ENCODE assay signal across 16 cellular contexts in the genomic region with DNA sequence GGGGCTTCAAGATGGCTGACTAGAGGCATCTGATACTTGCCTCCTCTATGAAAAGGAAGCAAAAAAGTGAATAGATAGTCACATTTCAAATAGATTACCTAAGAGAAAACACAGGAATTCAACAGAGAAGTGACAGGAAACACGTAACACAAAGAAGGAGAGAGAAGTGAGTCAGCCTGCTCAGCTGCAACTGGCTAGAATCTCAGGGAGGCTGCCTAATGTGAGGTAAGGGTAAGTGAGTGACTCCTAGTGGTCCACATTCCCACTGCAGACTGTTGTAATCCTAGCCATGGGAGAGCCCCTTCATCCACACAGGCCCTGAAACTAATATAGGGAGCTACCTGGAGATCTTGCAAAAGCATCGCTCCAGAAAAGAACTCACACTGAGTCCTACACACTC.
DNase-seq lines count a peak whose midpoint lies in the region; ATAC-seq and TF ChIP-seq lines count a peak whose summit lies in the region.
"Had no signal": no experiment of that assay in that cellular context is flagged by ENCODE, and none has a peak within 500 bp of the region (broad histone marks: within the 10 kb centered on the region; RNA-seq: fewer than 3 reads in every experiment).

No MANE protein-coding gene starts in this region.

- DNase-seq in MCF 10A (ENCODE audit: unreplicated experiment) (peak; percentile 16), breast epithelium (ENCODE audit: low spot score in 2 of 2) (no peak), astrocyte of the cerebellum (ENCODE audit: low read depth) (no peak), foreskin keratinocyte (peak in 1 of 2 donors; percentile 54), NCI-H524 treated with DMSO at 0.1 percent for 48 hours (lab: John Stamatoyannopoulos, UW) (no peak), DMS153 treated with DMSO at 0.1 percent for 48 hours (lab: John Stamatoyannopoulos, UW; ENCODE audit: unreplicated experiment) (no peak)
- DNase-seq: activated CD4-positive, alpha-beta T cell treated with anti-CD3 and anti-CD28 coated beads for 4 hours; DMS 273 treated with DMSO at 0.1 percent for 48 hours; foreskin melanocyte; NCI-H1694 treated with DMSO at 0.1 percent for 48 hours had no signal

- H3K36me3 ChIP-seq in breast epithelium = no peaks in the 10 kb centered on the region
- H3K36me3 ChIP-seq: neutrophil, tibial nerve had no signal

- POLR2A ChIA-PET in MCF 10A (lab: Yijun Ruan, JAX) = interaction anchor here (1.2 to 2.3 kb wide), 2 partner anchors 10 to 18 kb away, joined by 4 to 5 read pairs; no protein-coding TSS in a partner anchor

- H3K27me3 ChIP-seq in breast epithelium (no peaks in the 10 kb centered on the region), foreskin keratinocyte (no peaks in the 10 kb centered on the region)
- H3K27me3 ChIP-seq: neutrophil, tibial nerve had no signal

- in situ Hi-C loops in astrocyte of the cerebellum (cut with HindIII; ENCODE audit: low sequenced_read_pairs) = no loop called here

- no peaks in the 10 kb centered on the region for H3K4me1 ChIP-seq in breast epithelium
- H3K4me1 ChIP-seq in foreskin keratinocyte = no peaks in the 10 kb centered on the region
- H3K4me1 ChIP-seq: tibial nerve had no signal

- BruUV-seq in MCF 10A (replicated peaks; lab: Mats Ljungman, UMichigan) = no TSS peak

- no peak overlapping the region for H3K27ac Mint-ChIP-seq in MCF 10A (ENCODE audit: low read depth, unreplicated experiment)
- H3K27ac Mint-ChIP-seq: activated T-helper 17 cell treated with anti-CD3 and anti-CD28 coated beads, Interleukin-2, amount 50 U/mL, for 72 hours had no signal

- H3K27ac ChIP-seq in breast epithelium (no peak overlapping the region), foreskin keratinocyte (no peak overlapping the region)
- H3K27ac ChIP-seq: neutrophil, tibial nerve had no signal

- ATAC-seq in foreskin keratinocyte = peak; percentile 87
- ATAC-seq in GM19023 (IDR thresholded peaks at IDR 0.05; ENCODE audit: unreplicated experiment) = no peak
- ATAC-seq in HG02970 (IDR thresholded peaks at IDR 0.05; ENCODE audit: low FRiP score, unreplicated experiment) = no peak
- ATAC-seq: activated T-helper 17 cell treated with anti-CD3 and anti-CD28 coated beads, Interleukin-2, amount 50 U/mL, for 72 hours had no signal

- H3K27me3 Mint-ChIP-seq in MCF 10A (ENCODE audit: insufficient read depth, unreplicated experiment) = no peaks in the 10 kb centered on the region
- H3K27me3 Mint-ChIP-seq: activated T-helper 17 cell treated with anti-CD3 and anti-CD28 coated beads, Interleukin-2, amount 50 U/mL, for 72 hours; central memory CD8-positive, alpha-beta T cell had no signal

- TF ChIP-seq CTCF in MCF 10A (IDR thresholded peaks at IDR 0.05; ENCODE audit: unreplicated experiment) (no peak), breast epithelium (IDR thresholded peaks at IDR 0.05) (no peak), astrocyte of the cerebellum (IDR thresholded peaks at IDR 0.05; ENCODE audit: low read depth, low read length, missing control alignments) (peak; percentile 21), foreskin keratinocyte (conservative IDR thresholded peaks at IDR 0.05) (peak; percentile 56)

- TF ChIP-seq POLR2A in breast epithelium (IDR thresholded peaks at IDR 0.05) = no peak

- H3K4me3 Mint-ChIP-seq in MCF 10A (ENCODE audit: unreplicated experiment) = no peak overlapping the region
- H3K4me3 Mint-ChIP-seq: activated T-helper 17 cell treated with anti-CD3 and anti-CD28 coated beads, Interleukin-2, amount 50 U/mL, for 72 hours; central memory CD8-positive, alpha-beta T cell had no signal

- CTCF ChIA-PET in MCF 10A (lab: Yijun Ruan, JAX) = interaction anchor here (0.6 to 4.7 kb wide), 4 partner anchors 27 to 1091 kb away, joined by 3 to 23 read pairs (median 6); no protein-coding TSS in a partner anchor

- peaks cover 7% of the 10 kb centered on the region for H3K9me3 Mint-ChIP-seq in MCF 10A (ENCODE audit: unreplicated experiment)

- H3K4me1 Mint-ChIP-seq in MCF 10A (ENCODE audit: insufficient read depth, unreplicated experiment) = no peaks in the 10 kb centered on the region
- H3K4me1 Mint-ChIP-seq: activated T-helper 17 cell treated with anti-CD3 and anti-CD28 coated beads, Interleukin-2, amount 50 U/mL, for 72 hours; central memory CD8-positive, alpha-beta T cell had no signal

- no peaks in the 10 kb centered on the region for H3K36me3 Mint-ChIP-seq in MCF 10A (ENCODE audit: insufficient read depth, unreplicated experiment)

- H3K9me3 ChIP-seq in breast epithelium = no peaks in the 10 kb centered on the region
- H3K9me3 ChIP-seq: neutrophil had no signal

- H3K4me3 ChIP-seq in breast epithelium (no peak overlapping the region), astrocyte of the cerebellum (ENCODE audit: low read depth, low read length) (no peak overlapping the region)
- H3K4me3 ChIP-seq: tibial nerve had no signal

- intact Hi-C loops in MCF 10A (cut with micrococcal nuclease) (no loop called here), breast epithelium (cut with DNase I; ENCODE audit: low total_unique reads) (no loop called here)

Comparison
In these comparisons a context has a peak if more than half of its experiments do, and no peak if none do; other contexts are left out.
1. CTCF ChIP-seq: peak in astrocyte of the cerebellum (single experiment) and foreskin keratinocyte (single experiment); none in MCF 10A (single experiment) and breast epithelium (0 of 3).